22 cellular contexts compared by ENCODE assay signal in the genomic region with DNA sequence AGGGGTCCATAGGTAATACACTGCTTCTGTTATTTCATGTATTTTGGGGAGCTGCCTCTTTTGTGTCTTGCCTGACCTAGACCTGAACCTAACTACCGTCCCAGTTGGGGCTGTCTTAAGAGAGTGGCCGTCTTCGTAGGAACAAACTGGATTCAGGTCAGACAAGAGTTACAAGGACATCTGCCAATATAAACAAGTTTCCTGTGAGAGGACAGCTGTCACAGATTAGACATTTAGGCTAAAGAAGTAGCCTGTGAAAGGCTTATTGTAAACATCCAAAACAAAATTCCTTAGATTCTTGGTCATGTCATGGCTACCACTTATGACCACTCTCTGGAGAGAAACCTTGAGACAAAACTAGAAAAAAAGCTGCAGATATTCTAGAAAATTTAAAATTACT.
A peak's percentile ranks its signal among the peaks of the same experiment; 100 is the strongest.
DNase-seq lines count a peak whose midpoint lies in the region; ATAC-seq, FAIRE-seq and TF ChIP-seq lines count a peak whose summit lies in the region.
"Had no signal": no experiment of that assay in that cellular context is flagged by ENCODE, and none has a peak within 500 bp of the region (broad histone marks: within the 10 kb centered on the region; RNA-seq: fewer than 3 reads in every experiment).

No MANE protein-coding gene starts in this region.

- no CpG with 5 or more reads among the region's 3 CpGs for WGBS in mesendoderm (ENCODE audit: extremely low coverage, insufficient coverage, low lambda C conversion rate)

- H3K9ac ChIP-seq in mesendoderm (ENCODE audit: low read length), result no peak overlapping the region

- no peaks in the 10 kb centered on the region for H3K79me2 ChIP-seq in mesendoderm (ENCODE audit: control insufficient read depth, insufficient read depth, low read length)

- no peaks in the 10 kb centered on the region for H3K27me3 ChIP-seq in brain microvascular endothelial cell (replicated peaks)
- H3K27me3 ChIP-seq in mesendoderm (ENCODE audit: insufficient read depth, low read length, poor library complexity), result no peaks in the 10 kb centered on the region

- H4K8ac ChIP-seq in mesendoderm (ENCODE audit: low read depth, low read length), result no peak overlapping the region

- H3K36me3 Mint-ChIP-seq in activated CD8-positive, alpha-beta memory T cell treated with anti-CD3 and anti-CD28 coated beads, Interleukin-2, amount 10 ng/mL, durations not matched to agents 7 days and 5 days, result no peaks in the 10 kb centered on the region
- H3K36me3 Mint-ChIP-seq: IgD-negative memory B cell had no signal

- no peak overlapping the region for H3K23ac ChIP-seq in mesendoderm (ENCODE audit: low read length)

- no peak for FAIRE-seq in HTR-8/SVneo (lab: Jason Lieb, UNC)
- FAIRE-seq: A549, GM19239 had no signal

- no peak for ATAC-seq in GM18868 (IDR thresholded peaks at IDR 0.05; ENCODE audit: unreplicated experiment)
- ATAC-seq in activated CD8-positive, alpha-beta memory T cell treated with anti-CD3 and anti-CD28 coated beads, Interleukin-2, amount 10 ng/mL, durations not matched to agents 7 days and 5 days, result no peak
- ATAC-seq: A549 had no signal

- H3K4me3 ChIP-seq in brain microvascular endothelial cell (ENCODE audit: low read depth, low read length), result no peak overlapping the region
- no peak overlapping the region for H3K4me3 ChIP-seq in mesendoderm (ENCODE audit: low read length)
- H3K4me3 ChIP-seq: A549, HAP-1 had no signal

- no peak overlapping the region for H3K56ac ChIP-seq in mesendoderm (ENCODE audit: low read length)

- no peaks in the 10 kb centered on the region for H3K4me1 ChIP-seq in mesendoderm (ENCODE audit: control insufficient read depth, low read depth, low read length)
- H3K4me1 ChIP-seq: A549 had no signal

- no peak overlapping the region for H3K4ac ChIP-seq in mesendoderm (ENCODE audit: low read depth, low read length)

- H3K18ac ChIP-seq in mesendoderm (ENCODE audit: low read length), result no peak overlapping the region

- H2BK15ac ChIP-seq in mesendoderm (replicated peaks; ENCODE audit: low read depth), result no peak overlapping the region

- no peaks in the 10 kb centered on the region for H3K4me1 Mint-ChIP-seq in activated CD8-positive, alpha-beta memory T cell treated with anti-CD3 and anti-CD28 coated beads, Interleukin-2, amount 10 ng/mL, durations not matched to agents 7 days and 5 days
- H3K4me1 Mint-ChIP-seq: IgD-negative memory B cell had no signal

- no peak overlapping the region for H2BK120ac ChIP-seq in mesendoderm (ENCODE audit: low read depth, low read length)

- no peaks in the 10 kb centered on the region for H3K27me3 Mint-ChIP-seq in activated CD8-positive, alpha-beta memory T cell treated with anti-CD3 and anti-CD28 coated beads, Interleukin-2, amount 10 ng/mL, durations not matched to agents 7 days and 5 days
- H3K27me3 Mint-ChIP-seq: IgD-negative memory B cell had no signal

- CTCF ChIA-PET in activated CD8-positive, alpha-beta memory T cell treated with anti-CD3 and anti-CD28 coated beads, Interleukin-2, amount 10 ng/mL, durations not matched to agents 7 days and 5 days (lab: Charles Lee), result no interaction called here

- no peak overlapping the region for H3K4me2 ChIP-seq in mesendoderm (ENCODE audit: low read length)
- H3K4me2 ChIP-seq: A549 had no signal

- no peak overlapping the region for H3K27ac ChIP-seq in brain microvascular endothelial cell
- no peak overlapping the region for H3K27ac ChIP-seq in mesendoderm (ENCODE audit: low read depth, low read length)
- H3K27ac ChIP-seq: A549, C4-2B had no signal

- H2AK5ac ChIP-seq in mesendoderm (ENCODE audit: low read length), result no peak overlapping the region

- peaks cover 12% of the 10 kb centered on the region for H3K9me3 Mint-ChIP-seq in activated CD8-positive, alpha-beta memory T cell treated with anti-CD3 and anti-CD28 coated beads, Interleukin-2, amount 10 ng/mL, durations not matched to agents 7 days and 5 days (ENCODE audit: low read depth)

- in situ Hi-C loops in brain microvascular endothelial cell (cut with HindIII; ENCODE audit: low pct_ligation_motif_present, low sequenced_read_pairs), result no loop called here

- H2BK5ac ChIP-seq in mesendoderm (ENCODE audit: low read length), result no peak overlapping the region

- H3K27ac Mint-ChIP-seq in activated CD8-positive, alpha-beta memory T cell treated with anti-CD3 and anti-CD28 coated beads, Interleukin-2, amount 10 ng/mL, durations not matched to agents 7 days and 5 days, result no peak overlapping the region
- H3K27ac Mint-ChIP-seq: IgD-negative memory B cell had no signal

- no peak for TF ChIP-seq CTCF in brain microvascular endothelial cell (IDR thresholded peaks at IDR 0.05; ENCODE audit: low read depth, low read length, missing control alignments)

- H3K36me3 ChIP-seq in brain microvascular endothelial cell (replicated peaks) (no peaks in the 10 kb centered on the region), mesendoderm (ENCODE audit: control insufficient read depth, insufficient read depth, low read length) (no peaks in the 10 kb centered on the region)
- H3K36me3 ChIP-seq: HAP-1 had no signal

- no peak overlapping the region for H4K5ac ChIP-seq in mesendoderm (ENCODE audit: low read length)

- peak; percentile 2 for DNase-seq in A172 (ENCODE audit: low spot score)
- peak; percentile 15 for DNase-seq in NCI-H524 treated with DMSO at 0.1 percent for 48 hours (lab: John Stamatoyannopoulos, UW)
- peak; percentile 17 for DNase-seq in brain microvascular endothelial cell
- peak; percentile 8 for DNase-seq in mesendoderm
- DNase-seq in HTR-8/SVneo (ENCODE audit: insufficient read length, low spot score), result no peak
- DNase-seq in activated CD4-positive, alpha-beta T cell treated with anti-CD3 and anti-CD28 coated beads for 4 hours, result no peak
- no peak for DNase-seq in activated CD8-positive, alpha-beta memory T cell treated with anti-CD3 and anti-CD28 coated beads, Interleukin-2, amount 10 ng/mL, durations not matched to agents 7 days and 5 days
- DNase-seq: Kasumi-1; NCI-H1105; NCI-H1694 treated with DMSO at 0.1 percent for 48 hours; NCI-H2107; NCI-H226; NCI-H526; NK-92 treated with Interleukin-12 subunit alpha and Interleukin-12 subunit beta, amount 100 ng/mL, for 24 hours; OCI-M1; SHP77 treated with DMSO at 0.1 percent for 48 hours had no signal

- no peaks in the 10 kb centered on the region for H3K79me1 ChIP-seq in mesendoderm (ENCODE audit: low read length)

- no peak overlapping the region for H3K4me3 Mint-ChIP-seq in activated CD8-positive, alpha-beta memory T cell treated with anti-CD3 and anti-CD28 coated beads, Interleukin-2, amount 10 ng/mL, durations not matched to agents 7 days and 5 days
- H3K4me3 Mint-ChIP-seq: IgD-negative memory B cell had no signal

Comparison
In these comparisons a context has a peak if more than half of its experiments do, and no peak if none do; other contexts are left out.
1. DNase-seq: peak in A172 (single experiment), NCI-H524 treated with DMSO at 0.1 percent for 48 hours (single experiment), brain microvascular endothelial cell (single experiment) and mesendoderm (single experiment); none in HTR-8/SVneo (single experiment), activated CD4-positive, alpha-beta T cell treated with anti-CD3 and anti-CD28 coated beads for 4 hours (0 of 2) and activated CD8-positive, alpha-beta memory T cell treated with anti-CD3 and anti-CD28 coated beads, Interleukin-2, amount 10 ng/mL, durations not matched to agents 7 days and 5 days (single experiment).